1 cellular context compared by ENCODE assay signal in genomic region chr12:7844131-7844530, GRCh38.
TF ChIP-seq lines count a peak whose summit lies in the region.

No MANE protein-coding gene starts in this region.

TF ChIP-seq in H1, 55 proteins besides CTCF, POLR2A, EP300 and RAD21:
- TF ChIP-seq CREB1 (IDR thresholded peaks at IDR 0.05) (no peak), TCF12 (IDR thresholded peaks at IDR 0.05; ENCODE audit: low read depth, low read length) (no peak), TBP (IDR thresholded peaks at IDR 0.05; ENCODE audit: low read depth, low read length) (no peak), USF2 (IDR thresholded peaks at IDR 0.05; ENCODE audit: low read length) (no peak), SIRT6 (IDR thresholded peaks at IDR 0.05; ENCODE audit: low read length) (no peak), JUN (IDR thresholded peaks at IDR 0.05; ENCODE audit: low read depth, low read length) (no peak), ATF2 (IDR thresholded peaks at IDR 0.05; ENCODE audit: low read length) (no peak), RNF2 (IDR thresholded peaks at IDR 0.05; ENCODE audit: borderline replicate concordance, low read depth, low read length, missing control alignments, poor library complexity, severe bottlenecking) (no peak), SUZ12 (IDR thresholded peaks at IDR 0.05; ENCODE audit: low read length) (no peak)
TF ChIP-seq in H1: peak in this region for 0.
